In the genomic region with DNA sequence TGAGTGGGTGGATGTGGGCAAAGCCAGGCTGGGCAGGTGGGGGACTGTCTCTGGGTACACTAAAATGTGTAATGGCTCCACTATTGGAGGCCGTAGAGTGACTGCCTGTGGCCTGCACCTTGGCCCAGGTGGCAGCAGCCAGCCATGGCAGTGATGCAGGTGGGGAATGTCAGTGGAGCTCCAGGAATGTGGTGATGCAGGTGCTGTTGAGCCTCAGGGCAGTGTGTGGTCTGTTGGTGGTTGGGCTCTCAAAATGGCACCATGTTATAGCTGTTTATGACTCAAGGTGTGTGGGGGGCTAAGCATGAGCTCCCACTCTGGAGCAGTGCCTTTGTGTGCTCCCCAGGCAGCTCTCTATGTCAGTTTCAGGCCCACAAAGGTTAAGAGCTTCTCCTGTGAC, we compare ENCODE assay signal across 39 cellular contexts.
"Had no signal": no experiment of that assay in that cellular context is flagged by ENCODE, and none has a peak within 500 bp of the region (broad histone marks: within the 10 kb centered on the region; RNA-seq: fewer than 3 reads in every experiment).

No MANE protein-coding gene starts in this region.

- H3K4me1 ChIP-seq: Peyer's patch had no signal

- H3K27ac Mint-ChIP-seq: activated B cell treated with CpG ODN at 0.5 μM for 24 hours; activated CD4-positive, alpha-beta memory T cell treated with anti-CD3 and anti-CD28 coated beads for 36 hours; activated naive CD8-positive, alpha-beta T cell treated with anti-CD3 and anti-CD28 coated beads for 36 hours had no signal

- H3K36me3 ChIP-seq: brain microvascular endothelial cell, cardiac muscle cell, MG63, Peyer's patch had no signal

- H3K27ac ChIP-seq: brain microvascular endothelial cell, cardiac muscle cell, Peyer's patch, VCaP had no signal

- H3K9me3 ChIP-seq: MG63, Peyer's patch had no signal

- H3K4me1 Mint-ChIP-seq: activated B cell treated with CpG ODN at 0.5 μM for 24 hours; activated naive CD8-positive, alpha-beta T cell treated with anti-CD3 and anti-CD28 coated beads for 36 hours; central memory CD8-positive, alpha-beta T cell had no signal

- H3K36me3 Mint-ChIP-seq: activated CD4-positive, alpha-beta memory T cell treated with anti-CD3 and anti-CD28 coated beads for 36 hours; activated naive CD8-positive, alpha-beta T cell treated with anti-CD3 and anti-CD28 coated beads for 36 hours had no signal

- H3K27me3 ChIP-seq: brain microvascular endothelial cell, cardiac muscle cell, Peyer's patch had no signal

- H3K4me3 ChIP-seq: cardiac muscle cell, MG63, Peyer's patch had no signal

- ATAC-seq: activated T-cell treated with anti-CD3 and anti-CD28 coated beads, Interleukin-2, amount 50 U/mL, for 4 hours; PC-3 had no signal

- DNase-seq: activated B cell treated with CpG ODN at 0.5 μM for 24 hours; activated CD4-positive, alpha-beta memory T cell treated with anti-CD3 and anti-CD28 coated beads for 36 hours; activated CD4-positive, alpha-beta T cell treated with anti-CD3 and anti-CD28 coated beads for 4 hours; activated CD4-positive, alpha-beta T cell treated with anti-CD3 and anti-CD28 coated beads, Interleukin-2, amount 50 U/mL, for 1 hour; activated CD4-positive, CD25-positive, alpha-beta regulatory T cell treated with anti-CD3 and anti-CD28 coated beads, Interleukin-2, amount 50 U/mL, for 72 hours; activated CD8-positive, alpha-beta memory T cell treated with anti-CD3 and anti-CD28 coated beads, Interleukin-2, amount 50 U/mL, for 4 hours; activated effector memory CD4-positive, alpha-beta T cell treated with anti-CD3 and anti-CD28 coated beads, Interleukin-2, amount 50 U/mL, for 16 hours; activated naive CD4-positive, alpha-beta T cell; activated naive CD4-positive, alpha-beta T cell treated with anti-CD3 and anti-CD28 coated beads, Interleukin-2, amount 50 U/mL, for 16 hours; activated naive CD8-positive, alpha-beta T cell treated with anti-CD3 and anti-CD28 coated beads for 36 hours; activated T-cell treated with anti-CD3 and anti-CD28 coated beads for 4 hours; activated T-cell treated with anti-CD3 and anti-CD28 coated beads, Interleukin-2, amount 50 U/mL, for 4 hours; amniotic stem cell; aorta; brain microvascular endothelial cell; Kasumi-1; KG1; MG63; NCI-H1048; NCI-H1105 treated with DMSO at 0.1 percent for 48 hours; NCI-H1436; NCI-H1694; NCI-H1930; NCI-H2081 treated with DMSO at 0.1 percent for 48 hours; NCI-H226; NCI-H446 treated with DMSO at 0.1 percent for 48 hours; NCI-H524; NK-92 treated with Interleukin-12 subunit alpha and Interleukin-12 subunit beta, amount 100 ng/mL, for 24 hours; PC-3; Peyer's patch; RPMI8226; SIG-M5; SW 1271; T-helper 1 cell; T-helper 2 cell; T-helper 9 cell had no signal

- H3K9me3 Mint-ChIP-seq: activated CD4-positive, alpha-beta memory T cell treated with anti-CD3 and anti-CD28 coated beads for 36 hours; activated naive CD8-positive, alpha-beta T cell treated with anti-CD3 and anti-CD28 coated beads for 36 hours; central memory CD8-positive, alpha-beta T cell had no signal

- H3K4me3 Mint-ChIP-seq: activated B cell treated with CpG ODN at 0.5 μM for 24 hours; activated CD4-positive, alpha-beta memory T cell treated with anti-CD3 and anti-CD28 coated beads for 36 hours; activated naive CD8-positive, alpha-beta T cell treated with anti-CD3 and anti-CD28 coated beads for 36 hours; activated T-cell treated with anti-CD3 and anti-CD28 coated beads, Interleukin-2, amount 50 U/mL, for 4 hours; central memory CD8-positive, alpha-beta T cell had no signal
